9 cellular contexts compared by ENCODE assay signal in genomic region chr6:79841577-79842381, GRCh38.
DNase-seq lines count a peak whose midpoint lies in the region; ATAC-seq and TF ChIP-seq lines count a peak whose summit lies in the region.
"Had no signal": no experiment of that assay in that cellular context is flagged by ENCODE, and none has a peak within 500 bp of the region (broad histone marks: within the 10 kb centered on the region; RNA-seq: fewer than 3 reads in every experiment).

No MANE protein-coding gene starts in this region.

- no peaks in the 10 kb centered on the region for H3K9me2 ChIP-seq in PC-3 (replicated peaks; ENCODE audit: low read length)

- no peak overlapping the region for H3K4me3 ChIP-seq in PC-3 (ENCODE audit: low read length)

- peaks cover 19% of the 10 kb centered on the region for H3K27me3 Mint-ChIP-seq in activated naive CD4-positive, alpha-beta T cell treated with anti-CD3 and anti-CD28 coated beads for 36 hours (ENCODE audit: low read depth)
- peaks cover 5% of the 10 kb centered on the region for H3K27me3 Mint-ChIP-seq in activated naive CD4-positive, alpha-beta T cell treated with anti-CD3 and anti-CD28 coated beads, Interleukin-2, amount 10 ng/mL, durations not matched to agents 7 days and 5 days
- peaks cover 9 to 12% of the 10 kb centered on the region in 2 donors for H3K27me3 Mint-ChIP-seq in stimulated activated naive B cell treated with anti-CD40 and anti-IgM and Interleukin-4, amounts not matched to agents 10 μg/mL and 1 μg/mL and 100 μg/mL, for 72 hours

- no peak overlapping the region for H3K9ac ChIP-seq in PC-3 (ENCODE audit: low read length)

- H3K36me3 ChIP-seq in PC-3 (ENCODE audit: low read depth, low read length): no peaks in the 10 kb centered on the region

- H3K27ac Mint-ChIP-seq in activated naive CD4-positive, alpha-beta T cell treated with anti-CD3 and anti-CD28 coated beads for 36 hours: no peak overlapping the region
- no peak overlapping the region for H3K27ac Mint-ChIP-seq in activated naive CD4-positive, alpha-beta T cell treated with anti-CD3 and anti-CD28 coated beads, Interleukin-2, amount 10 ng/mL, durations not matched to agents 7 days and 5 days
- H3K27ac Mint-ChIP-seq in stimulated activated naive B cell treated with anti-CD40 and anti-IgM and Interleukin-4, amounts not matched to agents 10 μg/mL and 1 μg/mL and 100 μg/mL, for 72 hours: peak overlapping the region; percentile 48
- H3K27ac Mint-ChIP-seq: activated T-helper 2 cell treated with anti-CD3 and anti-CD28 coated beads, Interferon-gamma antibody, Interleukin-2, Interleukin-4, amounts not matched to agents 10 μg/mL and 5 μg/mL and 100 μg/mL, durations not matched to agents 14 hours and 24 hours and 36 hours had no signal

- H3K4me2 ChIP-seq in PC-3 (ENCODE audit: low read length): no peak overlapping the region

- no TSS peak for BruUV-seq in PC-3 (replicated peaks; lab: Mats Ljungman, UMichigan)

- no peak overlapping the region for H3K27ac ChIP-seq in PC-3 (ENCODE audit: low read length)

- CTCF ChIA-PET in activated naive CD4-positive, alpha-beta T cell treated with anti-CD3 and anti-CD28 coated beads for 36 hours (lab: Charles Lee): interaction anchor here (1.6 kb wide), 1 partner anchor 27 kb away, joined by 9 read pairs; no protein-coding TSS in a partner anchor
- CTCF ChIA-PET in activated naive CD4-positive, alpha-beta T cell treated with anti-CD3 and anti-CD28 coated beads, Interleukin-2, amount 10 ng/mL, durations not matched to agents 7 days and 5 days (lab: Charles Lee): interaction anchor here (1.0 kb wide), 1 partner anchor 28 kb away, joined by 3 read pairs; no protein-coding TSS in a partner anchor
- CTCF ChIA-PET in PC-3 (lab: Charles Lee): no interaction called here

- DNase-seq in activated naive CD4-positive, alpha-beta T cell treated with anti-CD3 and anti-CD28 coated beads for 36 hours: peak; percentile 26
- DNase-seq in activated naive CD4-positive, alpha-beta T cell treated with anti-CD3 and anti-CD28 coated beads, Interleukin-2, amount 10 ng/mL, durations not matched to agents 7 days and 5 days: no peak
- DNase-seq in PC-3 (peak; percentile 5), NCI-H2171 (lab: John Stamatoyannopoulos, UW) (no peak), hippocampal formation (lab: John Stamatoyannopoulos, UW) (no peak)
- no peak for DNase-seq in stimulated activated naive B cell treated with anti-CD40 and anti-IgM and Interleukin-4, amounts not matched to agents 10 μg/mL and 1 μg/mL and 100 μg/mL, for 72 hours
- DNase-seq in stimulated activated naive CD4-positive, alpha-beta T cell treated with Interleukin-2 at 50 U/mL for 16 hours (lab: John Stamatoyannopoulos, UW): no peak

- H3K4me3 Mint-ChIP-seq in activated naive CD4-positive, alpha-beta T cell treated with anti-CD3 and anti-CD28 coated beads for 36 hours: no peak overlapping the region
- no peak overlapping the region for H3K4me3 Mint-ChIP-seq in activated naive CD4-positive, alpha-beta T cell treated with anti-CD3 and anti-CD28 coated beads, Interleukin-2, amount 10 ng/mL, durations not matched to agents 7 days and 5 days
- peak overlapping the region in 1 of 2 donors; percentile 16 for H3K4me3 Mint-ChIP-seq in stimulated activated naive B cell treated with anti-CD40 and anti-IgM and Interleukin-4, amounts not matched to agents 10 μg/mL and 1 μg/mL and 100 μg/mL, for 72 hours

- H3K9me3 ChIP-seq in PC-3 (ENCODE audit: low read length): no peaks in the 10 kb centered on the region

- H3K27me3 ChIP-seq in PC-3 (ENCODE audit: low read length): no peaks in the 10 kb centered on the region

- TF ChIP-seq CTCF in PC-3 (conservative IDR thresholded peaks at IDR 0.05; ENCODE audit: low read depth, low read length): 0 out of 2 replicates have a peak, but pooled peaks have one; percentile 12

- POLR2A ChIA-PET in PC-3 (lab: Charles Lee; ENCODE audit: unreplicated experiment): no interaction called here

- no peaks in the 10 kb centered on the region for H3K4me1 ChIP-seq in PC-3 (ENCODE audit: insufficient read depth, low read length)

- intact Hi-C loops in activated naive CD4-positive, alpha-beta T cell treated with anti-CD3 and anti-CD28 coated beads for 36 hours (cut with micrococcal nuclease): no loop called here
- intact Hi-C loops in PC-3 (cut with micrococcal nuclease): no loop called here

- no peaks in the 10 kb centered on the region for H3F3A ChIP-seq in PC-3 (ENCODE audit: low read length, unreplicated experiment)

- H3K79me2 ChIP-seq in PC-3 (ENCODE audit: low read length): no peaks in the 10 kb centered on the region

- H2AFZ ChIP-seq in PC-3 (ENCODE audit: low read length): no peak overlapping the region

- no peaks in the 10 kb centered on the region for H3K9me3 Mint-ChIP-seq in activated naive CD4-positive, alpha-beta T cell treated with anti-CD3 and anti-CD28 coated beads for 36 hours
- H3K9me3 Mint-ChIP-seq in activated naive CD4-positive, alpha-beta T cell treated with anti-CD3 and anti-CD28 coated beads, Interleukin-2, amount 10 ng/mL, durations not matched to agents 7 days and 5 days: no peaks in the 10 kb centered on the region
- peaks cover 0 to 4% of the 10 kb centered on the region in 2 donors for H3K9me3 Mint-ChIP-seq in stimulated activated naive B cell treated with anti-CD40 and anti-IgM and Interleukin-4, amounts not matched to agents 10 μg/mL and 1 μg/mL and 100 μg/mL, for 72 hours
- H3K9me3 Mint-ChIP-seq: activated T-helper 2 cell treated with anti-CD3 and anti-CD28 coated beads, Interferon-gamma antibody, Interleukin-2, Interleukin-4, amounts not matched to agents 10 μg/mL and 5 μg/mL and 100 μg/mL, durations not matched to agents 14 hours and 24 hours and 36 hours had no signal

- no peaks in the 10 kb centered on the region for H3K36me3 Mint-ChIP-seq in activated naive CD4-positive, alpha-beta T cell treated with anti-CD3 and anti-CD28 coated beads for 36 hours (ENCODE audit: low read depth)
- H3K36me3 Mint-ChIP-seq in activated naive CD4-positive, alpha-beta T cell treated with anti-CD3 and anti-CD28 coated beads, Interleukin-2, amount 10 ng/mL, durations not matched to agents 7 days and 5 days: no peaks in the 10 kb centered on the region
- no peaks in the 10 kb centered on the region for H3K36me3 Mint-ChIP-seq in stimulated activated naive B cell treated with anti-CD40 and anti-IgM and Interleukin-4, amounts not matched to agents 10 μg/mL and 1 μg/mL and 100 μg/mL, for 72 hours

- H3K4me1 Mint-ChIP-seq in activated naive CD4-positive, alpha-beta T cell treated with anti-CD3 and anti-CD28 coated beads for 36 hours (ENCODE audit: low read depth): no peaks in the 10 kb centered on the region
- no peaks in the 10 kb centered on the region for H3K4me1 Mint-ChIP-seq in activated naive CD4-positive, alpha-beta T cell treated with anti-CD3 and anti-CD28 coated beads, Interleukin-2, amount 10 ng/mL, durations not matched to agents 7 days and 5 days
- peaks cover 10 to 22% of the 10 kb centered on the region in 2 donors for H3K4me1 Mint-ChIP-seq in stimulated activated naive B cell treated with anti-CD40 and anti-IgM and Interleukin-4, amounts not matched to agents 10 μg/mL and 1 μg/mL and 100 μg/mL, for 72 hours

- no peaks in the 10 kb centered on the region for H4K20me1 ChIP-seq in PC-3 (ENCODE audit: low read length)

- ATAC-seq in HG03025 (IDR thresholded peaks at IDR 0.05; ENCODE audit: low FRiP score, unreplicated experiment) (peak; percentile 30), PC-3 (no peak)
- ATAC-seq in stimulated activated naive B cell treated with anti-CD40 and anti-IgM and Interleukin-4, amounts not matched to agents 10 μg/mL and 1 μg/mL and 100 μg/mL, for 72 hours (replicated peaks): peak; percentile 81 to 88

Comparison
In these comparisons a context has a peak if more than half of its experiments do, and no peak if none do; other contexts are left out.
1. DNase-seq: peak in activated naive CD4-positive, alpha-beta T cell treated with anti-CD3 and anti-CD28 coated beads for 36 hours (single experiment) and PC-3 (single experiment); none in activated naive CD4-positive, alpha-beta T cell treated with anti-CD3 and anti-CD28 coated beads, Interleukin-2, amount 10 ng/mL, durations not matched to agents 7 days and 5 days (single experiment), stimulated activated naive B cell treated with anti-CD40 and anti-IgM and Interleukin-4, amounts not matched to agents 10 μg/mL and 1 μg/mL and 100 μg/mL, for 72 hours (single experiment), NCI-H2171 (single experiment), hippocampal formation (0 of 2) and stimulated activated naive CD4-positive, alpha-beta T cell treated with Interleukin-2 at 50 U/mL for 16 hours (single experiment).